In genomic region chr12:2877959-2878732, GRCh38 we compare ENCODE assay signal across 8 cellular contexts. TPM values are rescaled to one million over a fixed set of nuclear protein-coding genes. Genes with fewer than 3 reads are reported as not detected.
DNase-seq lines count a peak whose midpoint lies in the region; TF ChIP-seq lines count a peak whose summit lies in the region.

No MANE protein-coding gene starts in this region.

- POLR2A ChIA-PET in PC-9 (lab: Charles Lee; ENCODE audit: unreplicated experiment) = no interaction called here

- no TSS peak for BruUV-seq in PC-9 (replicated peaks; lab: Mats Ljungman, UMichigan)

- DNase-seq in BE2C = no peak
- no peak for DNase-seq in HFF-Myc (ENCODE audit: extremely low read depth, low read depth)
- no peak for DNase-seq in PC-9
- no peak for DNase-seq in amniotic stem cell (lab: John Stamatoyannopoulos, UW)
- DNase-seq in cortex of kidney (lab: John Stamatoyannopoulos, UW) = no peak
- DNase-seq in epidermal melanocyte (ENCODE audit: insufficient read length, low spot score) = no peak

- H3K9me3 ChIP-seq in BE2C = no peaks in the 10 kb centered on the region
- no peaks in the 10 kb centered on the region for H3K9me3 ChIP-seq in PC-9 (ENCODE audit: insufficient read depth, low read depth)
- H3K9me3 ChIP-seq in duodenal mucosa (ENCODE audit: control insufficient read depth in 1 of 2, low read length in 2 of 2) = no peaks in the 10 kb centered on the region
- no peaks in the 10 kb centered on the region for H3K9me3 ChIP-seq in mononuclear cell (ENCODE audit: low read depth, low read length)

- TF ChIP-seq CTCF in BE2C (IDR thresholded peaks at IDR 0.05; ENCODE audit: low read depth, low read length) (no peak), HFF-Myc (IDR thresholded peaks at IDR 0.05; ENCODE audit: low read depth, low read length, missing control alignments) (no peak), PC-9 (conservative IDR thresholded peaks at IDR 0.05) (no peak)

- H3K4me2 ChIP-seq in PC-9 = peak overlapping the region; percentile 98

- H3K36me3 ChIP-seq in BE2C (peaks cover 18% of the 10 kb centered on the region), PC-9 (ENCODE audit: low read depth) (peaks cover 18% of the 10 kb centered on the region; the same call in 1 of the 2 replicates), duodenal mucosa (ENCODE audit: control insufficient read depth in 1 of 2, insufficient read depth in 2 of 2, low read length in 2 of 2) (no peaks in the 10 kb centered on the region)

- intact Hi-C loops in PC-9 (cut with micrococcal nuclease; ENCODE audit: unreplicated experiment) = loop anchor here (1.0 to 5.0 kb wide), 5 partner anchors 13 to 164 kb away; partner anchors contain the start of genes ITFG2 and TEAD4

- H3K9me2 ChIP-seq in PC-9 (ENCODE audit: insufficient read depth) = no peaks in the 10 kb centered on the region

- peak overlapping the region; percentile 86 for H2AFZ ChIP-seq in PC-9

- H4K20me1 ChIP-seq in PC-9 (ENCODE audit: insufficient read depth) = peaks cover 15% of the 10 kb centered on the region

- H3K27ac ChIP-seq in PC-9 (peak overlapping the region; percentile 78), duodenal mucosa (ENCODE audit: low read depth, low read length) (no peak overlapping the region)

- H3F3A ChIP-seq in PC-9 (ENCODE audit: insufficient read depth, low read depth) = peaks cover 13% of the 10 kb centered on the region; the same call in 1 of the 2 replicates

- H3K9ac ChIP-seq in duodenal mucosa (ENCODE audit: low read depth in 1 of 2, low read length in 2 of 2) = peak overlapping the region; percentile 92 to 96

- peaks cover 69% of the 10 kb centered on the region for H3K79me2 ChIP-seq in PC-9 (ENCODE audit: low read depth)

- H3K27me3 ChIP-seq in BE2C = no peaks in the 10 kb centered on the region
- no peaks in the 10 kb centered on the region for H3K27me3 ChIP-seq in PC-9 (ENCODE audit: insufficient read depth, low read depth)
- no peaks in the 10 kb centered on the region for H3K27me3 ChIP-seq in duodenal mucosa (ENCODE audit: control insufficient read depth in 1 of 2, insufficient read depth in 2 of 2, low read length in 2 of 2)
- no peaks in the 10 kb centered on the region for H3K27me3 ChIP-seq in mononuclear cell (ENCODE audit: insufficient read depth, low read length)

- CTCF ChIA-PET in PC-9 (lab: Charles Lee) = interaction anchor here (0.7 to 0.8 kb wide), 2 partner anchors 24 to 66 kb away, joined by 3 to 4 read pairs; no protein-coding TSS in a partner anchor

- H3K4me1 ChIP-seq in BE2C = no peaks in the 10 kb centered on the region
- peaks cover 15% of the 10 kb centered on the region; the same call in 1 of the 2 replicates for H3K4me1 ChIP-seq in PC-9 (replicated peaks; ENCODE audit: insufficient read depth)
- H3K4me1 ChIP-seq in duodenal mucosa (ENCODE audit: control insufficient read depth in 1 of 2, insufficient read depth in 2 of 2, low read length in 2 of 2) = peaks cover 13 to 22% of the 10 kb centered on the region in 2 donors
- peaks cover 34% of the 10 kb centered on the region for H3K4me1 ChIP-seq in mononuclear cell (ENCODE audit: insufficient read depth, low read length)

- H3K4me3 ChIP-seq in BE2C (ENCODE audit: low read depth, low read length) (peak overlapping the region; percentile 98), HFF-Myc (replicated peaks; ENCODE audit: low read depth, low read length) (peak overlapping the region; percentile 85), PC-9 (peak overlapping the region; percentile 71), duodenal mucosa (ENCODE audit: low read depth in 1 of 2, low read length in 2 of 2) (peak overlapping the region; percentile 87 to 99), mononuclear cell (ENCODE audit: low read length) (peak overlapping the region; percentile 97)

RNA-seq across cellular contexts. Expression of gene RHNO1, which starts 1.1 kb away (rescaled TPM):
- 15.4 TPM for polyA plus RNA-seq in BE2C (2012; ENCODE audit: insufficient read depth, insufficient read length, low read depth)
- total RNA-seq in PC-9 (2021) (60.1 and 77.9 TPM in 2 replicates), mononuclear cell (31.0 TPM)

RNA-seq across cellular contexts. Expression of gene FOXM1, which starts 1.2 kb away (rescaled TPM):
- 19.1 TPM for polyA plus RNA-seq in BE2C (2012; ENCODE audit: insufficient read depth, insufficient read length, low read depth)
- total RNA-seq in PC-9 (2021) (161 and 225 TPM in 2 replicates), mononuclear cell (0.84 TPM)

RNA-seq across cellular contexts. Expression of gene TULP3, which starts 12.5 kb away (rescaled TPM):
- 17.4 TPM for polyA plus RNA-seq in BE2C (2012; ENCODE audit: insufficient read depth, insufficient read length, low read depth)
- 39.0 and 54.6 TPM in 2 replicates for total RNA-seq in PC-9 (2021)
- 4.4 TPM for total RNA-seq in mononuclear cell

RNA-seq across cellular contexts. Expression of gene TEX52, which starts 21.3 kb away (rescaled TPM):
- 0.63 TPM for polyA plus RNA-seq in BE2C (2012; ENCODE audit: insufficient read depth, insufficient read length, low read depth)
- total RNA-seq in PC-9 (2021) = not detected in 2 replicates
- not detected for total RNA-seq in mononuclear cell

RNA-seq across cellular contexts. Expression of gene NRIP2, which starts 43.3 kb away (rescaled TPM):
- 5.7 TPM for polyA plus RNA-seq in BE2C (2012; ENCODE audit: insufficient read depth, insufficient read length, low read depth)
- not detected in 2 replicates for total RNA-seq in PC-9 (2021)
- not detected for total RNA-seq in mononuclear cell

Comparison
In these comparisons a context has a peak if more than half of its experiments do, and no peak if none do; other contexts are left out.
1. RNA of gene FOXM1, which starts 1.2 kb away (total RNA-seq): 161 to 225 TPM in PC-9; 0.84 TPM in mononuclear cell (single experiment); every median in the first group is over 10 times any median in the second.
2. Peak in every context shown above with its lines, with median percentiles within 50 percentile points of each other: H3K4me3 ChIP-seq.